Comparison of ENCODE assay signal across 14 cellular contexts in the genomic region with DNA sequence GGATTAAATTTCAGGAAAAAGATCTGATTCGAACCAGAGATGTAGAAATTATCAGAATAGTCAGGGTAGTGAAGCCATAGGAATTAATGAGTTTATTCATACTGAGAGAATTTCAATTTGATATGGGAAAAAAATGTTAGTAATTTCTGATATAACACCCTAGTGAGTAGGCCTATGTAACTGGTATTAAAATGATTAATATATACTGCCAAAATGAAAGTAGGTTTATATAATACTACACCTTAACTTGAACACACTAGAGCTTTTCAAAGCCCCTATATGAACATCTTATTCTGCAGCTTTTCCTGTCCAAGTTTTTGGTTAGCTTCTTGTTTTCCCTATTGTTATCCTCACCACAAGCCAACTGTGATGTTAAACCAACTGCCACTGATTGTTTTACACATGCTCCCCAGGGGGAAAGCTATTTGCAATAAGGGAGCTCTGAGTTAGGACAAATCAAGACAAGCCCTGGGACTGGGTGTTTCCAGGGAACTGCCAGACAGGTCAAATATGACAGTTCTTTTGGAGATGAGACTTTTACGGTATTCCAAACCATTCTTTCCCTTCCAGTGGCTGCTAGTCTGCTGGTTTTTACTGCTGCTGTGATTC. TPM values are rescaled to one million over a fixed set of nuclear protein-coding genes. Genes with fewer than 3 reads are reported as not detected.
A peak's percentile ranks its signal among the peaks of the same experiment; 100 is the strongest.
DNase-seq lines count a peak whose midpoint lies in the region; ATAC-seq and TF ChIP-seq lines count a peak whose summit lies in the region.
"Had no signal": no experiment of that assay in that cellular context is flagged by ENCODE, and none has a peak within 500 bp of the region (broad histone marks: within the 10 kb centered on the region; RNA-seq: fewer than 3 reads in every experiment).

No MANE protein-coding gene starts in this region.

- H3K4me1 Mint-ChIP-seq in activated naive CD8-positive, alpha-beta T cell treated with anti-CD3 and anti-CD28 coated beads for 36 hours = peaks cover 15% of the 10 kb centered on the region

- H3K9me3 ChIP-seq in A673 (ENCODE audit: low read depth, low read length, poor library complexity, severe bottlenecking) = peaks cover 19% of the 10 kb centered on the region
- H3K9me3 ChIP-seq in iPS-20b (ENCODE audit: insufficient read depth, low read depth, low read length) = no peaks in the 10 kb centered on the region

- H3K27me3 Mint-ChIP-seq in activated naive CD8-positive, alpha-beta T cell treated with anti-CD3 and anti-CD28 coated beads for 36 hours = no peaks in the 10 kb centered on the region

- H3K27ac Mint-ChIP-seq in activated naive CD8-positive, alpha-beta T cell treated with anti-CD3 and anti-CD28 coated beads for 36 hours = peak overlapping the region; percentile 11

- no peak for TF ChIP-seq CTCF in A673 (conservative IDR thresholded peaks at IDR 0.05; ENCODE audit: low read depth, low read length)

- H3K9ac ChIP-seq in iPS-20b (ENCODE audit: low read depth, low read length) = peak overlapping the region; percentile 31; the same call in 1 of the 2 replicates

- peaks cover 9% of the 10 kb centered on the region for H3K9me3 Mint-ChIP-seq in activated naive CD8-positive, alpha-beta T cell treated with anti-CD3 and anti-CD28 coated beads for 36 hours

- no peak overlapping the region for H3K4me3 Mint-ChIP-seq in activated naive CD8-positive, alpha-beta T cell treated with anti-CD3 and anti-CD28 coated beads for 36 hours

- BruUV-seq in A673 (replicated peaks; lab: Mats Ljungman, UMichigan) = no TSS peak

- peak; percentile 6 for DNase-seq in A673 (ENCODE audit: low spot score)
- peak; percentile 59 for DNase-seq in H7
- no peak for DNase-seq in activated naive CD8-positive, alpha-beta T cell treated with anti-CD3 and anti-CD28 coated beads for 36 hours
- no peak for DNase-seq in activated CD8-positive, alpha-beta memory T cell treated with anti-CD3 and anti-CD28 coated beads for 24 hours
- DNase-seq: activated CD4-positive, alpha-beta T cell treated with anti-CD3 and anti-CD28 coated beads for 48 hours; activated naive CD4-positive, alpha-beta T cell; C1 segment of cervical spinal cord; cerebellar nuclear complex; stimulated activated CD4-positive, alpha-beta T cell treated with anti-CD3 and anti-CD28 coated beads, Interleukin-4, amount 100 ng/mL, for 1 hour had no signal

- POLR2A ChIA-PET in A673 (lab: Charles Lee; ENCODE audit: low non-redundant PET) = no interaction called here

- H3K4me3 ChIP-seq in A673 (ENCODE audit: low read depth, low read length, poor library complexity, severe bottlenecking) = no peak overlapping the region
- no peak overlapping the region for H3K4me3 ChIP-seq in H7 (ENCODE audit: insufficient read depth, low read depth, low read length)
- H3K4me3 ChIP-seq in iPS-20b (ENCODE audit: low read length) = peak overlapping the region; percentile 43

- H3K36me3 Mint-ChIP-seq in activated naive CD8-positive, alpha-beta T cell treated with anti-CD3 and anti-CD28 coated beads for 36 hours = peaks cover 53% of the 10 kb centered on the region

- H3K36me3 ChIP-seq in A673 (ENCODE audit: insufficient read depth, low read length, poor library complexity, severe bottlenecking) (peaks cover 3% of the 10 kb centered on the region), H7 (replicated peaks; ENCODE audit: control insufficient read depth, insufficient read depth, low read length) (no peaks in the 10 kb centered on the region), iPS-20b (ENCODE audit: insufficient read depth, low read depth, low read length) (peaks cover 4% of the 10 kb centered on the region)

- H3K27me3 ChIP-seq in A673 (replicated peaks; ENCODE audit: insufficient read depth, low read depth, low read length, poor library complexity) (no peaks in the 10 kb centered on the region), H7 (ENCODE audit: control insufficient read depth, insufficient read depth, low read length) (no peaks in the 10 kb centered on the region), iPS-20b (ENCODE audit: insufficient read depth, low read length) (no peaks in the 10 kb centered on the region)

- H3K27ac ChIP-seq in A673 (ENCODE audit: low read depth, low read length, poor library complexity, severe bottlenecking) (no peak overlapping the region), iPS-20b (ENCODE audit: low read length) (no peak overlapping the region)

- CTCF ChIA-PET in A673 (lab: Charles Lee) = no interaction called here

- H3K4me1 ChIP-seq in A673 (ENCODE audit: insufficient read depth, low read length, poor library complexity, severe bottlenecking) = no peaks in the 10 kb centered on the region
- peaks cover 30% of the 10 kb centered on the region for H3K4me1 ChIP-seq in iPS-20b (ENCODE audit: insufficient read depth, low read length)

- ATAC-seq in GM18502 (IDR thresholded peaks at IDR 0.05; ENCODE audit: poor library complexity, unreplicated experiment) = no peak
- no peak for ATAC-seq in GM18511 (IDR thresholded peaks at IDR 0.05; ENCODE audit: unreplicated experiment)
- no peak for ATAC-seq in HG03439 (IDR thresholded peaks at IDR 0.05; ENCODE audit: unreplicated experiment)
- ATAC-seq: esophagus mucosa had no signal

- intact Hi-C loops in A673 (cut with micrococcal nuclease; ENCODE audit: unreplicated experiment) = no loop called here

RNA-seq across cellular contexts. Expression of a gene that starts 45.3 kb away (rescaled TPM):
- total RNA-seq in A673 (2021) = 45.5 and 49.3 TPM in 2 replicates
- 22.8 and 38.0 TPM in 2 replicates for total RNA-seq in H7 (2014; rRNA removed; shearing (Covaris generic))
- 10 to 100 TPM; 23.1 to 24.1 TPM for total RNA-seq in activated naive CD8-positive, alpha-beta T cell treated with anti-CD3 and anti-CD28 coated beads for 36 hours

Comparison
In these comparisons a context has a peak if more than half of its experiments do, and no peak if none do; other contexts are left out.
1. DNase-seq: peak in A673 (single experiment) and H7 (single experiment); none in activated naive CD8-positive, alpha-beta T cell treated with anti-CD3 and anti-CD28 coated beads for 36 hours (single experiment) and activated CD8-positive, alpha-beta memory T cell treated with anti-CD3 and anti-CD28 coated beads for 24 hours (single experiment).